Comparison of ENCODE assay signal across 10 cellular contexts in the genomic region with DNA sequence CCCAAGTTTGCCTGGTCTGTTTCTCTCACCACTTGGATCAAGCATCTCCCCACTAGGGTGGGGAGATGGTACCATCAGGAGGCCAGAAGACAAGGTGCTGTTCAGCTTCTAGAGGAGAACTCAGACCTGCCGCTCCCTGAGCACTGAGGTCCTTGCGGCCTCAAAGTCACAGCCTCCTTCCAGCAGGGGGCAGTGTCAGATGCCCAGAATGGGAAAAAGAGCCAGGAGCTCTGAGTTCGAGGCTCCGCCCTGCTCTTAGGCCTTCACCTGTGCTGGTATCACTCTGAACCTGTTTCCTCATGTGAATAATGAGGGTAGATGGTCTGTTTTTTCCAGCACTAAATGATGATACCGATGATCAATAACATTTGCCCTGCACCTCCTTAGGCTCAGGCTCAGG.
DNase-seq lines count a peak whose midpoint lies in the region; ATAC-seq and TF ChIP-seq lines count a peak whose summit lies in the region.
"Had no signal": no experiment of that assay in that cellular context is flagged by ENCODE, and none has a peak within 500 bp of the region (broad histone marks: within the 10 kb centered on the region; RNA-seq: fewer than 3 reads in every experiment).

No MANE protein-coding gene starts in this region.

- WGBS in right lobe of liver (ENCODE audit: insufficient coverage, low coverage, low lambda C conversion rate, missing lambda C conversion rate), result 81% methylated on average over 3 of the region's 5 CpGs

- TF ChIP-seq CTCF in AG09319 (IDR thresholded peaks at IDR 0.05; ENCODE audit: low read depth, low read length) (peak; percentile 26), HFF-Myc (IDR thresholded peaks at IDR 0.05; ENCODE audit: low read depth, low read length, missing control alignments) (peak; percentile 56), right lobe of liver (IDR thresholded peaks at IDR 0.05) (peak in 3 of 4 donors; percentile 16 to 30 (median 17))

- TF ChIP-seq POLR2A in right lobe of liver (IDR thresholded peaks at IDR 0.05), result no peak

- DNase-seq in AG09319 (ENCODE audit: extremely low read depth, low read depth) (no peak), HFF-Myc (ENCODE audit: extremely low read depth, low read depth) (no peak), right lobe of liver (no peak), HPDE6-E6E7 (ENCODE audit: extremely low spot score) (no peak), substantia nigra (lab: John Stamatoyannopoulos, UW) (no peak)
- DNase-seq in activated CD8-positive, alpha-beta memory T cell treated with anti-CD3 and anti-CD28 coated beads, Interleukin-2, amount 50 U/mL, for 48 hours, result peak; percentile 76
- DNase-seq: midbrain had no signal

- no peak overlapping the region for H3K27ac ChIP-seq in right lobe of liver
- H3K27ac ChIP-seq in substantia nigra (ENCODE audit: low read depth, low read length, poor library complexity, severe bottlenecking), result no peak overlapping the region
- H3K27ac ChIP-seq: SJSA1 had no signal

- H3K36me3 ChIP-seq in right lobe of liver, result no peaks in the 10 kb centered on the region

- H3K4me3 ChIP-seq in HFF-Myc (replicated peaks; ENCODE audit: low read depth, low read length) (no peak overlapping the region), right lobe of liver (no peak overlapping the region)
- H3K4me3 ChIP-seq: SJSA1 had no signal

- ATAC-seq in right lobe of liver (peak in 1 of 4 donors; percentile 10), HG03378 (IDR thresholded peaks at IDR 0.05; ENCODE audit: unreplicated experiment) (no peak), HG03135 (IDR thresholded peaks at IDR 0.05; ENCODE audit: unreplicated experiment) (no peak)

- H3K4me1 ChIP-seq in right lobe of liver, result no peaks in the 10 kb centered on the region

- H3K9me3 ChIP-seq in right lobe of liver, result no peaks in the 10 kb centered on the region
- H3K9me3 ChIP-seq: SJSA1 had no signal

- intact Hi-C loops in right lobe of liver (cut with DNase I), result no loop called here

- no peaks in the 10 kb centered on the region for H3K27me3 ChIP-seq in right lobe of liver
- H3K27me3 ChIP-seq: SJSA1 had no signal
